ENCODE assay signal across 9 cellular contexts in genomic region chr7:158016171-158017087, GRCh38.
A peak's percentile ranks its signal among the peaks of the same experiment; 100 is the strongest.
DNase-seq lines count a peak whose midpoint lies in the region; ATAC-seq and TF ChIP-seq lines count a peak whose summit lies in the region.
"Had no signal": no experiment of that assay in that cellular context is flagged by ENCODE, and none has a peak within 500 bp of the region (broad histone marks: within the 10 kb centered on the region; RNA-seq: fewer than 3 reads in every experiment).

No MANE protein-coding gene starts in this region.

- no peak overlapping the region for H3T11ph ChIP-seq in H9 (ENCODE audit: low read length)

- H3K4me3 Mint-ChIP-seq in H9: no peak overlapping the region
- H3K4me3 Mint-ChIP-seq in activated CD8-positive, alpha-beta T cell treated with anti-CD3 and anti-CD28 coated beads, Interleukin-2, amount 10 ng/mL, durations not matched to agents 7 days and 5 days: no peak overlapping the region

- no peak overlapping the region for H2BK5ac ChIP-seq in H9 (ENCODE audit: insufficient read length, low read length)

- H3K36me3 Mint-ChIP-seq in H9 (ENCODE audit: insufficient read depth in 1 of 3, low read depth in 3 of 3): no peaks in the 10 kb centered on the region
- H3K36me3 Mint-ChIP-seq in activated CD8-positive, alpha-beta T cell treated with anti-CD3 and anti-CD28 coated beads, Interleukin-2, amount 10 ng/mL, durations not matched to agents 7 days and 5 days (ENCODE audit: low read depth): no peaks in the 10 kb centered on the region

- peak overlapping the region; percentile 81 for H3K18ac ChIP-seq in H9 (ENCODE audit: insufficient read length, low read depth, low read length)

- no peak overlapping the region for H3K56ac ChIP-seq in H9 (ENCODE audit: insufficient read length, low read depth, low read length)

- no CpG with 5 or more reads among the region's 31 CpGs for WGBS in H9 (ENCODE audit: extremely low coverage, insufficient read length, low lambda C conversion rate)

- H2BK12ac ChIP-seq in H9 (ENCODE audit: insufficient read length, low read depth, low read length): no peak overlapping the region

- H3K9me3 Mint-ChIP-seq in H9: no peaks in the 10 kb centered on the region; a peak in 1 of 5 replicates
- no peaks in the 10 kb centered on the region for H3K9me3 Mint-ChIP-seq in activated CD8-positive, alpha-beta T cell treated with anti-CD3 and anti-CD28 coated beads, Interleukin-2, amount 10 ng/mL, durations not matched to agents 7 days and 5 days (ENCODE audit: insufficient read depth)

- no peak overlapping the region for H3K27ac ChIP-seq in H9 (ENCODE audit: insufficient read length, low read depth, low read length)

- no peak overlapping the region for H4K8ac ChIP-seq in H9 (replicated peaks; ENCODE audit: insufficient read length, low read depth, low read length)

- H2BK20ac ChIP-seq in H9 (ENCODE audit: low read depth, low read length, poor library complexity, severe bottlenecking): no peak overlapping the region

- H3K79me1 ChIP-seq in H9 (ENCODE audit: insufficient read depth, low read depth, low read length, poor library complexity, severe bottlenecking): no peaks in the 10 kb centered on the region

- CTCF ChIA-PET in activated CD8-positive, alpha-beta T cell treated with anti-CD3 and anti-CD28 coated beads, Interleukin-2, amount 10 ng/mL, durations not matched to agents 7 days and 5 days (lab: Charles Lee): no interaction called here

- no peak overlapping the region for H2AFZ ChIP-seq in H9 (ENCODE audit: low read length)

- no peaks in the 10 kb centered on the region for H3K9me3 ChIP-seq in H9 (ENCODE audit: control insufficient read depth, low read depth, low read length)

- H4K5ac ChIP-seq in H9 (ENCODE audit: insufficient read length, low read depth, low read length): no peak overlapping the region

- H2BK120ac ChIP-seq in H9 (ENCODE audit: low read depth, low read length, poor library complexity, severe bottlenecking): no peak overlapping the region

- intact Hi-C loops in cardiac septum (cut with DNase I) (no loop called here), posterior vena cava (cut with DNase I) (no loop called here)

- H3K14ac ChIP-seq in H9 (ENCODE audit: insufficient read depth, low read length): peak overlapping the region; percentile 64; the same call in 1 of the 2 replicates

- no peak overlapping the region for H3K23ac ChIP-seq in H9 (ENCODE audit: insufficient read length, low read depth, low read length)

- H3K23me2 ChIP-seq in H9 (ENCODE audit: insufficient read length, low read depth, low read length, poor library complexity, severe bottlenecking): peaks cover 8% of the 10 kb centered on the region

- no peaks in the 10 kb centered on the region for H3K79me2 ChIP-seq in H9 (ENCODE audit: insufficient read depth, low read length)

- TF ChIP-seq CTCF in H9 (conservative IDR thresholded peaks at IDR 0.05): no peak

- peaks cover 36% of the 10 kb centered on the region for H3K27me3 Mint-ChIP-seq in H9 (ENCODE audit: low read depth)
- H3K27me3 Mint-ChIP-seq in activated CD8-positive, alpha-beta T cell treated with anti-CD3 and anti-CD28 coated beads, Interleukin-2, amount 10 ng/mL, durations not matched to agents 7 days and 5 days (ENCODE audit: low read depth): no peaks in the 10 kb centered on the region

- H2BK15ac ChIP-seq in H9 (ENCODE audit: low read depth, low read length): no peak overlapping the region

- ATAC-seq in activated CD8-positive, alpha-beta T cell treated with anti-CD3 and anti-CD28 coated beads, Interleukin-2, amount 10 ng/mL, durations not matched to agents 7 days and 5 days: no peak
- no peak for ATAC-seq in HG02852 (IDR thresholded peaks at IDR 0.05; ENCODE audit: unreplicated experiment)

- H2AK5ac ChIP-seq in H9 (ENCODE audit: insufficient read length, low read length): no peak overlapping the region

- H3K27me3 ChIP-seq in H9 (ENCODE audit: insufficient read depth, low read length): no peaks in the 10 kb centered on the region

- no peak overlapping the region for H3K9ac ChIP-seq in H9 (ENCODE audit: extremely low read depth, insufficient read length, low read length)

- H3K4me1 ChIP-seq in H9 (ENCODE audit: insufficient read depth, low read length): peaks cover 2% of the 10 kb centered on the region

- H4K20me1 ChIP-seq in H9 (ENCODE audit: control insufficient read depth, insufficient read depth, insufficient read length): no peaks in the 10 kb centered on the region

- no peak overlapping the region for H4K91ac ChIP-seq in H9 (ENCODE audit: insufficient read length, low read depth, low read length)

- POLR2A ChIA-PET in activated CD8-positive, alpha-beta T cell treated with anti-CD3 and anti-CD28 coated beads, Interleukin-2, amount 10 ng/mL, durations not matched to agents 7 days and 5 days (lab: Charles Lee): no interaction called here

- no peak for DNase-seq in H9
- DNase-seq in NCI-H2227 (lab: John Stamatoyannopoulos, UW; ENCODE audit: unreplicated experiment): peak; percentile 83
- peak; percentile 46 for DNase-seq in cardiac septum (ENCODE audit: low spot score)
- DNase-seq in posterior vena cava (ENCODE audit: low spot score): peak; percentile 67
- no peak for DNase-seq in SKM-1 treated with dmso at 0.1 percent for 144 hours (lab: John Stamatoyannopoulos, UW; ENCODE audit: unreplicated experiment)
- no peak for DNase-seq in SIG-M5 (lab: John Stamatoyannopoulos, UW)
- no peak for DNase-seq in activated CD8-positive, alpha-beta T cell treated with anti-CD3 and anti-CD28 coated beads, Interleukin-2, amount 10 ng/mL, durations not matched to agents 7 days and 5 days
- DNase-seq: activated T-cell treated with anti-CD3 and anti-CD28 coated beads, Interleukin-2, amount 50 U/mL, for 1 hour had no signal

- no peak overlapping the region for H3K4ac ChIP-seq in H9 (ENCODE audit: low read depth, low read length)

- H3K4me1 Mint-ChIP-seq in H9: peaks cover 17 to 31% of the 10 kb centered on the region in 2 experiments
- no peaks in the 10 kb centered on the region for H3K4me1 Mint-ChIP-seq in activated CD8-positive, alpha-beta T cell treated with anti-CD3 and anti-CD28 coated beads, Interleukin-2, amount 10 ng/mL, durations not matched to agents 7 days and 5 days (ENCODE audit: low read depth)

- H3K27ac Mint-ChIP-seq in H9: no peak overlapping the region; a peak in 1 of 7 replicates
- no peak overlapping the region for H3K27ac Mint-ChIP-seq in activated CD8-positive, alpha-beta T cell treated with anti-CD3 and anti-CD28 coated beads, Interleukin-2, amount 10 ng/mL, durations not matched to agents 7 days and 5 days

- H3K4me2 ChIP-seq in H9 (ENCODE audit: insufficient read depth, insufficient read length, low read length): peak overlapping the region; percentile 67

Comparison
In these comparisons a context has a peak if more than half of its experiments do, and no peak if none do; other contexts are left out.
1. DNase-seq: peak in NCI-H2227 (single experiment), cardiac septum (single experiment) and posterior vena cava (single experiment); none in H9 (single experiment), SKM-1 treated with dmso at 0.1 percent for 144 hours (single experiment), SIG-M5 (single experiment) and activated CD8-positive, alpha-beta T cell treated with anti-CD3 and anti-CD28 coated beads, Interleukin-2, amount 10 ng/mL, durations not matched to agents 7 days and 5 days (single experiment).